22 cellular contexts compared by ENCODE assay signal in the genomic region with DNA sequence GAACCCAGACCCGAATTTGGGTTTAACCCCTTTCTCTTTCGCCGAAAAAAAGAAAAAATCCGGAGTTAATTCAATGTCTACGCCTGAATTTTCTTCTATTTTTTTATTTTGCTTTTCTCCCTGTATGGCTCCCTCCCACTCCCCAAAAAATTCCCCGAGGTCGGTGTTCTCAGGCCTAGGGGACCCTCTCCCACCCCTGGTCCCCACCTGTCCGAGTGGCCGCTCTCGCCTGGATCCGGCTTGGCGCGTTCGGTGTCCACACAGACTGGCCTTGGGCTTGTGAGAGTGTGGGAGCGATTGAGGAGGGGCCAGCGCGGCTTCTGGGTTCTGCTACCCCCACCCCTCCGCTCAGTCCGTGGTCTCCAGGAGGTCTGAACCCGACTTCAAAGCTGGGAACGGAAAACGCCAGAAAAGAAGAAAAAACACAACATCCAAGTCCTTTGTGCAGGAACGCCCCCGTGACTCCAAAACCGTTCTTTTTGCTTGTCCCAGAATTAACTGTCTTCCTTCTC. TPM values are rescaled to one million over a fixed set of nuclear protein-coding genes. Genes with fewer than 3 reads are reported as not detected.
DNase-seq lines count a peak whose midpoint lies in the region; ATAC-seq, FAIRE-seq and TF ChIP-seq lines count a peak whose summit lies in the region.
"Had no signal": no experiment of that assay in that cellular context is flagged by ENCODE, and none has a peak within 500 bp of the region (broad histone marks: within the 10 kb centered on the region; RNA-seq: fewer than 3 reads in every experiment).

No MANE protein-coding gene starts in this region.

- H3K36me3 ChIP-seq in HepG2 (replicated peaks in 1 of 2; ENCODE audit: control insufficient read depth in 1 of 2, insufficient read depth in 2 of 2, low read length in 2 of 2) (no peaks in the 10 kb centered on the region; a peak in 1 of 5 replicates), right lobe of liver (no peaks in the 10 kb centered on the region), astrocyte (ENCODE audit: insufficient read depth, low read length) (no peaks in the 10 kb centered on the region), left lung (no peaks in the 10 kb centered on the region)
- H3K36me3 ChIP-seq: BE2C had no signal

- peaks cover 29% of the 10 kb centered on the region for H3K9me3 Mint-ChIP-seq in astrocyte (ENCODE audit: unreplicated experiment)
- no peaks in the 10 kb centered on the region for H3K9me3 Mint-ChIP-seq in mesothelial cell of epicardium
- H3K9me3 Mint-ChIP-seq: activated B cell treated with CpG ODN at 0.5 μM for 24 hours; activated naive CD4-positive, alpha-beta T cell treated with anti-CD3 and anti-CD28 coated beads for 36 hours had no signal

- no TSS peak for BruUV-seq in HepG2 (replicated peaks; lab: Mats Ljungman, UMichigan)

- H2AFZ ChIP-seq in HepG2 (ENCODE audit: low read length), result no peak overlapping the region
- no peak overlapping the region for H2AFZ ChIP-seq in astrocyte (ENCODE audit: low read depth, low read length)

- H3K27ac Mint-ChIP-seq in astrocyte (ENCODE audit: unreplicated experiment) (peak overlapping the region; percentile 80), mesothelial cell of epicardium (peak overlapping the region; percentile 25)
- H3K27ac Mint-ChIP-seq: activated B cell treated with CpG ODN at 0.5 μM for 24 hours; activated naive CD4-positive, alpha-beta T cell treated with anti-CD3 and anti-CD28 coated beads for 36 hours had no signal

- H3K79me2 ChIP-seq in HepG2 (ENCODE audit: insufficient read depth, low read length) (no peaks in the 10 kb centered on the region), astrocyte (ENCODE audit: insufficient read depth, low read length) (no peaks in the 10 kb centered on the region)

- no peak overlapping the region for H3K9ac ChIP-seq in HepG2 (ENCODE audit: insufficient read depth, low read depth, low read length)
- no peak overlapping the region for H3K9ac ChIP-seq in astrocyte (ENCODE audit: low read length)

- H3K27ac ChIP-seq in HepG2 (ENCODE audit: extremely low read length, insufficient read depth, low read length) (no peak overlapping the region), right lobe of liver (no peak overlapping the region), astrocyte (ENCODE audit: low read depth, low read length) (no peak overlapping the region), left lung (no peak overlapping the region)

- TF ChIP-seq POLR2A in HepG2 (IDR thresholded peaks at IDR 0.05; ENCODE audit: insufficient read depth in 1 of 2, low read depth in 2 of 2, low read length in 2 of 2) (no peak), right lobe of liver (IDR thresholded peaks at IDR 0.05) (no peak)

- no peak for TF ChIP-seq CTCF in HepG2 (CRISPR knock-in tag; IDR thresholded peaks at IDR 0.05)
- no peak for TF ChIP-seq CTCF in right lobe of liver (IDR thresholded peaks at IDR 0.05)
- TF ChIP-seq CTCF in astrocyte (IDR thresholded peaks at IDR 0.05; ENCODE audit: insufficient read depth, low read depth, low read length), result no peak
- TF ChIP-seq CTCF in mesothelial cell of epicardium (IDR thresholded peaks at IDR 0.05; ENCODE audit: unreplicated experiment), result no peak
- no peak for TF ChIP-seq CTCF in left lung (IDR thresholded peaks at IDR 0.05)

- H3K9me3 ChIP-seq in HepG2 (ENCODE audit: low read length) (no peaks in the 10 kb centered on the region), right lobe of liver (no peaks in the 10 kb centered on the region), astrocyte (ENCODE audit: insufficient read depth, low read depth, low read length) (peaks cover 3% of the 10 kb centered on the region), left lung (no peaks in the 10 kb centered on the region)
- H3K9me3 ChIP-seq: BE2C had no signal

- H4K20me1 ChIP-seq in HepG2 (ENCODE audit: insufficient read depth, low read length) (no peaks in the 10 kb centered on the region), astrocyte (ENCODE audit: insufficient read depth, low read length) (peaks cover 5% of the 10 kb centered on the region)

- FAIRE-seq in HepG2 (lab: Jason Lieb, UNC) (no peak), astrocyte (lab: Jason Lieb, UNC) (no peak)
- FAIRE-seq: K562, keratinocyte had no signal

- H3K4me3 Mint-ChIP-seq in astrocyte (ENCODE audit: unreplicated experiment) (no peak overlapping the region), mesothelial cell of epicardium (peak overlapping the region; percentile 63)
- H3K4me3 Mint-ChIP-seq: activated B cell treated with CpG ODN at 0.5 μM for 24 hours; activated naive CD4-positive, alpha-beta T cell treated with anti-CD3 and anti-CD28 coated beads for 36 hours had no signal

- CTCF ChIA-PET in HepG2 (lab: Yijun Ruan, JAX; ENCODE audit: low intra/inter-chr PET ratio, low total read pairs), result no interaction called here
- CTCF ChIA-PET in HEK293T (lab: Yijun Ruan, JAX), result no interaction called here

- DNase-seq in HepG2 (ENCODE audit: low spot score) (no peak), right lobe of liver (no peak), astrocyte (ENCODE audit: low read depth) (no peak), mesothelial cell of epicardium (ENCODE audit: low spot score in 2 of 2, unreplicated experiment in 2 of 2) (no peak), HEK293T (ENCODE audit: extremely low spot score) (no peak), NCI-H524 (lab: John Stamatoyannopoulos, UW) (no peak), left lung (no peak)
- no peak for DNase-seq in effector CD4-positive, alpha-beta T cell
- DNase-seq: activated B cell treated with CpG ODN at 0.5 μM for 24 hours; activated naive CD4-positive, alpha-beta T cell treated with anti-CD3 and anti-CD28 coated beads for 36 hours; BE2C; Calu3; dermis blood vessel endothelial cell; NCI-H187 treated with DMSO at 0.1 percent for 48 hours; NCI-H446 treated with DMSO at 0.1 percent for 48 hours; occipital lobe; Right ventricle myocardium superior; stimulated activated CD4-positive, alpha-beta T cell treated with anti-CD3 and anti-CD28 coated beads, Interleukin-4, amount 100 ng/mL, for 4 hours had no signal

- POLR2A ChIA-PET in HepG2 (lab: Yijun Ruan, JAX), result no interaction called here
- POLR2A ChIA-PET in HEK293T (lab: Yijun Ruan, JAX), result no interaction called here

- in situ Hi-C loops in HepG2 (cut with HindIII; ENCODE audit: extremely low pct_ligation_motif_present, low pct_unique_long_range_greater_than_20kb), result loop anchor here (10.0 kb wide), 1 partner anchor 808 kb away; no protein-coding TSS in a partner anchor

- no peak for TF ChIP-seq RAD21 in HepG2 (CRISPR knock-in tag; IDR thresholded peaks at IDR 0.05)

- no peaks in the 10 kb centered on the region for H3K4me1 ChIP-seq in HepG2 (ENCODE audit: insufficient read depth, low read length)
- H3K4me1 ChIP-seq in right lobe of liver, result peaks cover 0 to 11% (median 4%) of the 10 kb centered on the region in 4 donors
- H3K4me1 ChIP-seq in astrocyte (ENCODE audit: insufficient read depth, low read length), result peaks cover 11% of the 10 kb centered on the region
- H3K4me1 ChIP-seq in left lung, result peaks cover 8 to 25% of the 10 kb centered on the region in 2 donors
- H3K4me1 ChIP-seq: BE2C had no signal

- intact Hi-C loops in HepG2 (cut with micrococcal nuclease; ENCODE audit: unreplicated experiment), result no loop called here
- intact Hi-C loops in right lobe of liver (cut with DNase I), result loop anchor here in 1 of 2 donors (10.0 kb wide), 1 partner anchor 648 kb away; no protein-coding TSS in a partner anchor
- intact Hi-C loops in left lung (cut with DNase I), result no loop called here

- no peak overlapping the region for H3K4me3 ChIP-seq in HepG2 (replicated peaks in 1 of 3; ENCODE audit: insufficient read depth in 1 of 3, low read depth in 2 of 3, low read length in 3 of 3)
- no peak overlapping the region for H3K4me3 ChIP-seq in right lobe of liver
- H3K4me3 ChIP-seq in astrocyte (ENCODE audit: insufficient read depth, low read depth, low read length), result no peak overlapping the region
- no peak overlapping the region for H3K4me3 ChIP-seq in left lung
- H3K4me3 ChIP-seq: K562 had no signal

- WGBS in HepG2 (ENCODE audit: low lambda C conversion rate), result 44% methylated on average over 25 of the region's 25 CpGs
- 4% methylated on average over 15 of the region's 25 CpGs for WGBS in right lobe of liver (ENCODE audit: insufficient coverage, low coverage, low lambda C conversion rate, missing lambda C conversion rate)

- H3K27me3 Mint-ChIP-seq in astrocyte (ENCODE audit: low read depth, unreplicated experiment), result peaks cover 84% of the 10 kb centered on the region
- H3K27me3 Mint-ChIP-seq in mesothelial cell of epicardium (ENCODE audit: low read depth), result peaks cover 100% of the 10 kb centered on the region

- no peaks in the 10 kb centered on the region for H3K4me1 Mint-ChIP-seq in astrocyte (ENCODE audit: low read depth, unreplicated experiment)
- peaks cover 58% of the 10 kb centered on the region for H3K4me1 Mint-ChIP-seq in mesothelial cell of epicardium

- H3K36me3 Mint-ChIP-seq in astrocyte (ENCODE audit: low read depth, unreplicated experiment), result no peaks in the 10 kb centered on the region
- H3K36me3 Mint-ChIP-seq in mesothelial cell of epicardium, result no peaks in the 10 kb centered on the region

- peaks cover 19 to 95% of the 10 kb centered on the region in 2 experiments for H3K27me3 ChIP-seq in HepG2 (ENCODE audit: control insufficient read depth in 1 of 2, insufficient read depth in 2 of 2, low read length in 2 of 2)
- peaks cover 24 to 71% of the 10 kb centered on the region in 2 donors for H3K27me3 ChIP-seq in right lobe of liver
- H3K27me3 ChIP-seq in astrocyte (ENCODE audit: insufficient read depth, low read length), result peaks cover 93% of the 10 kb centered on the region
- peaks cover 98 to 100% of the 10 kb centered on the region in 2 donors for H3K27me3 ChIP-seq in left lung

- H3K4me2 ChIP-seq in HepG2 (ENCODE audit: low read depth, low read length), result no peak overlapping the region
- H3K4me2 ChIP-seq in astrocyte (ENCODE audit: low read length), result peak overlapping the region; percentile 52

- ATAC-seq in HepG2 (no peak), right lobe of liver (no peak), left lung (no peak)
- ATAC-seq: K562 had no signal

- TF ChIP-seq EP300 in HepG2 (IDR thresholded peaks at IDR 0.05; ENCODE audit: low read depth in 2 of 2, low read length in 2 of 2) (no peak), HepG2 (CRISPR knock-in tag; IDR thresholded peaks at IDR 0.05; ENCODE audit: borderline replicate concordance) (no peak)

RNA-seq across cellular contexts. Expression of gene EN1, which starts 5.7 kb away (rescaled TPM):
- not detected in 2 replicates for total RNA-seq in HepG2 (2016; rRNA removed; fragmentation: Illumina TruSeq; extraction: Trizol)
- not detected in 2 replicates for total RNA-seq in HepG2 (2016; cell fraction: cytosol; rRNA removed; fragmentation: Illumina TruSeq; extraction: Trizol; ENCODE audit: low read depth)
- total RNA-seq in HepG2 (2016; cell fraction: insoluble cytoplasmic fraction; rRNA removed; fragmentation: Illumina TruSeq; extraction: Trizol), result not detected in 2 replicates
- not detected in 2 replicates for total RNA-seq in HepG2 (2016; cell fraction: membrane; rRNA removed; fragmentation: Illumina TruSeq; extraction: Trizol)
- not detected in 2 replicates for total RNA-seq in HepG2 (2016; cell fraction: nucleus; rRNA removed; fragmentation: Illumina TruSeq; extraction: Trizol)
- not detected in 2 replicates for polyA plus RNA-seq in HepG2 (2011; rRNA removed)
- polyA plus RNA-seq in HepG2 (2011; cell fraction: cytosol; rRNA removed), result not detected in 2 replicates
- polyA plus RNA-seq in HepG2 (2011; cell fraction: nucleus; rRNA removed), result not detected in 2 replicates
- not detected in 2 replicates for polyA plus RNA-seq in HepG2 (2012)
- not detected in 2 replicates for polyA plus RNA-seq in HepG2 (2016; cell fraction: cytosol; fragmentation: Illumina TruSeq; extraction: Trizol; ENCODE audit: low read depth)
- not detected in 2 replicates for polyA plus RNA-seq in HepG2 (2016; cell fraction: insoluble cytoplasmic fraction; fragmentation: Illumina TruSeq; extraction: Trizol; ENCODE audit: low read depth)
- polyA plus RNA-seq in HepG2 (2016; cell fraction: membrane; fragmentation: Illumina TruSeq; extraction: Trizol; ENCODE audit: low read depth), result not detected in 2 replicates
- not detected in 2 replicates for polyA plus RNA-seq in HepG2 (2016; cell fraction: nucleus; fragmentation: Illumina TruSeq; extraction: Trizol; ENCODE audit: insufficient read depth, low read depth)
- polyA minus RNA-seq in HepG2 (2011; rRNA and poly(A)+ RNA removed; ENCODE audit: low replicate concordance), result not detected in 2 replicates
- polyA minus RNA-seq in HepG2 (2011; cell fraction: cytosol; rRNA and poly(A)+ RNA removed), result not detected in 2 replicates
- not detected in 2 replicates for polyA minus RNA-seq in HepG2 (2011; cell fraction: nucleus; rRNA and poly(A)+ RNA removed)
- not detected for total RNA-seq in right lobe of liver
- total RNA-seq in astrocyte, result 0.09 TPM in 1 of 2 replicates, not detected in the other
- total RNA-seq in mesothelial cell of epicardium, result 17.7 to 18.3 TPM (median 17.9 TPM) in 3 replicates
- not detected for total RNA-seq in left lung
- total RNA-seq: activated B cell treated with CpG ODN at 0.5 μM for 24 hours; activated naive CD4-positive, alpha-beta T cell treated with anti-CD3 and anti-CD28 coated beads for 36 hours; dermis blood vessel endothelial cell; G401; occipital lobe; Right ventricle myocardium superior had no signal
- polyA plus RNA-seq: esophagus had no signal

Comparison
In these comparisons a context has a peak if more than half of its experiments do, and no peak if none do; other contexts are left out.
1. RNA of gene EN1, which starts 5.7 kb away (total RNA-seq): 17.7 to 18.3 TPM in mesothelial cell of epicardium; 0.09 TPM in astrocyte, not detected in left lung, not detected in HepG2 and not detected in right lobe of liver; every median in the first group is over 10 times any median in the second.